ENCODE assay signal across 1 cellular context in genomic region chr12:75585309-75585708, GRCh38.
TF ChIP-seq lines count a peak whose summit lies in the region.

No MANE protein-coding gene starts in this region.

TF ChIP-seq in SK-N-SH, 30 proteins besides CTCF, POLR2A, EP300 and RAD21 (continued from another document):
- no peak for TF ChIP-seq USF2 (IDR thresholded peaks at IDR 0.05; ENCODE audit: borderline replicate concordance, low read depth, low read length)
- no peak for TF ChIP-seq IRF3 (IDR thresholded peaks at IDR 0.05; ENCODE audit: low read depth, low read length)
- TF ChIP-seq POLR2AphosphoS5 (IDR thresholded peaks at IDR 0.05; ENCODE audit: low read depth, low read length), result peak; percentile 71; the same call in 1 of the 2 replicates
- no peak for TF ChIP-seq EZH2phosphoT487 (IDR thresholded peaks at IDR 0.05; ENCODE audit: borderline replicate concordance, low read depth)
- no peak for TF ChIP-seq MXI1 (IDR thresholded peaks at IDR 0.05; ENCODE audit: low read depth, low read length)
- TF ChIP-seq FOXM1 (IDR thresholded peaks at IDR 0.05; ENCODE audit: low read depth), result 0 out of 2 replicates have a peak, but pooled peaks have one; percentile 37
- no peak for TF ChIP-seq REST (IDR thresholded peaks at IDR 0.05; ENCODE audit: low read depth, low read length)
- peak; percentile 95 for TF ChIP-seq FOSL2 (IDR thresholded peaks at IDR 0.05; ENCODE audit: borderline replicate concordance, low read depth)
- TF ChIP-seq ELF1 (IDR thresholded peaks at IDR 0.05), result no peak
TF ChIP-seq in SK-N-SH: peak in this region for 12.
